In genomic region chr2:30232801-30233130, GRCh38 we compare ENCODE assay signal across 8 cellular contexts. TPM values are rescaled to one million over a fixed set of nuclear protein-coding genes. Genes with fewer than 3 reads are reported as not detected.
DNase-seq lines count a peak whose midpoint lies in the region; ATAC-seq and TF ChIP-seq lines count a peak whose summit lies in the region.

No MANE protein-coding gene starts in this region.

- H3K36me3 ChIP-seq in Panc1 (ENCODE audit: control insufficient read depth, insufficient read depth, low read length) (no peaks in the 10 kb centered on the region), colonic mucosa (no peaks in the 10 kb centered on the region)
- H3K36me3 ChIP-seq in naive thymus-derived CD4-positive, alpha-beta T cell (ENCODE audit: control insufficient read depth in 2 of 3, insufficient read depth in 3 of 3, low read length in 3 of 3) = peaks cover 0 to 49% (median 16%) of the 10 kb centered on the region in 3 experiments

- H3K27me3 Mint-ChIP-seq in naive thymus-derived CD4-positive, alpha-beta T cell = peaks cover 0 to 8% (median 0%) of the 10 kb centered on the region in 5 donors

- peaks cover 4 to 43% (median 35%) of the 10 kb centered on the region in 5 donors for H3K36me3 Mint-ChIP-seq in naive thymus-derived CD4-positive, alpha-beta T cell

- H3K9ac ChIP-seq in colonic mucosa (ENCODE audit: low read depth in 2 of 2, low read length in 2 of 2) = peak overlapping the region; percentile 54 to 58

- no TSS peak for BruUV-seq in Panc1 (replicated peaks; lab: Mats Ljungman, UMichigan)

- POLR2A ChIA-PET in Panc1 (lab: Charles Lee) = no interaction called here
- POLR2A ChIA-PET in naive thymus-derived CD4-positive, alpha-beta T cell (lab: Charles Lee) = interaction anchor here (1.2 to 29.5 kb wide), 17 partner anchors 9 to 473 kb away, joined by 3 to 901 read pairs (median 8); partner anchors contain the start of genes LBH, LCLAT1 and YPEL5

- H3K4me1 ChIP-seq in Panc1 (ENCODE audit: control insufficient read depth, insufficient read depth, low read length) = peaks cover 8% of the 10 kb centered on the region; the same call in 1 of the 2 replicates
- no peaks in the 10 kb centered on the region for H3K4me1 ChIP-seq in colonic mucosa
- H3K4me1 ChIP-seq in naive thymus-derived CD4-positive, alpha-beta T cell (ENCODE audit: control insufficient read depth in 2 of 2, insufficient read depth in 2 of 2, low read length in 2 of 2) = peaks cover 49 to 50% of the 10 kb centered on the region in 2 donors

- peak overlapping the region; percentile 80 to 100 (median 91) for H3K27ac Mint-ChIP-seq in naive thymus-derived CD4-positive, alpha-beta T cell

- CTCF ChIA-PET in Panc1 (lab: Charles Lee) = interaction anchor here (1.2 kb wide), 1 partner anchor 479 kb away, joined by 5 read pairs; no protein-coding TSS in a partner anchor
- CTCF ChIA-PET in naive thymus-derived CD4-positive, alpha-beta T cell (lab: Charles Lee) = interaction anchor here (0.7 to 22.8 kb wide), 11 partner anchors 9 to 479 kb away, joined by 3 to 220 read pairs (median 5); no protein-coding TSS in a partner anchor

- intact Hi-C loops in Panc1 (cut with micrococcal nuclease; ENCODE audit: unreplicated experiment) = no loop called here
- intact Hi-C loops in colonic mucosa (cut with DNase I) = loop anchor here (10.0 kb wide), 1 partner anchor 212 kb away; the partner anchor contains the start of gene LCLAT1
- intact Hi-C loops in naive thymus-derived CD4-positive, alpha-beta T cell (cut with micrococcal nuclease) = loop anchor here (1.0 to 10.0 kb wide), 9 partner anchors 7 to 472 kb away; partner anchors contain the start of gene LCLAT1 (in 1 of the 2)

- H3K4me1 Mint-ChIP-seq in naive thymus-derived CD4-positive, alpha-beta T cell = peaks cover 29 to 66% (median 57%) of the 10 kb centered on the region in 7 donors

- H3K4me3 ChIP-seq in GM12875 (ENCODE audit: low read depth, low read length) (peak overlapping the region; percentile 81), Panc1 (ENCODE audit: low read depth in 2 of 2, low read length in 2 of 2) (peak overlapping the region; percentile 49 to 51), colonic mucosa (peak overlapping the region; percentile 60)
- H3K4me3 ChIP-seq in naive thymus-derived CD4-positive, alpha-beta T cell (ENCODE audit: low read length) = peak overlapping the region; percentile 75

- in situ Hi-C loops in Panc1 (cut with HindIII; ENCODE audit: low pct_unique_long_range_greater_than_20kb, low sequenced_read_pairs) = no loop called here

- H3K4me3 Mint-ChIP-seq in naive thymus-derived CD4-positive, alpha-beta T cell = peak overlapping the region; percentile 87 to 98 (median 94)

- TF ChIP-seq CTCF in GM12875 (IDR thresholded peaks at IDR 0.05; ENCODE audit: borderline replicate concordance, insufficient read depth, low read depth, low read length) (no peak), Panc1 (IDR thresholded peaks at IDR 0.05) (no peak), colonic mucosa (IDR thresholded peaks at IDR 0.05) (no peak)

- H3K27me3 ChIP-seq in Panc1 (ENCODE audit: control insufficient read depth, insufficient read depth, low read length) = peaks cover 28% of the 10 kb centered on the region
- peaks cover 30% of the 10 kb centered on the region for H3K27me3 ChIP-seq in colonic mucosa
- no peaks in the 10 kb centered on the region for H3K27me3 ChIP-seq in naive thymus-derived CD4-positive, alpha-beta T cell (ENCODE audit: control insufficient read depth in 2 of 2, insufficient read depth in 2 of 2, low read length in 2 of 2)

- peaks cover 0 to 6% (median 0%) of the 10 kb centered on the region in 11 donors for H3K9me3 Mint-ChIP-seq in naive thymus-derived CD4-positive, alpha-beta T cell

- ATAC-seq in Panc1 = peak; percentile 10; the same call in 1 of the 2 replicates
- peak; percentile 6 for ATAC-seq in naive thymus-derived CD4-positive, alpha-beta T cell
- no peak for ATAC-seq in HG03045 (IDR thresholded peaks at IDR 0.05; ENCODE audit: unreplicated experiment)

- no peak for DNase-seq in Panc1 (ENCODE audit: low read depth, low spot score)
- DNase-seq in colonic mucosa = no peak
- DNase-seq in naive thymus-derived CD4-positive, alpha-beta T cell = peak in 8 of 9 donors; percentile 47 to 75 (median 63)
- DNase-seq in glomerular visceral epithelial cell (ENCODE audit: extremely low spot score) = no peak
- no peak for DNase-seq in NCI-H2107 treated with DMSO at 0.1 percent for 48 hours (lab: John Stamatoyannopoulos, UW; ENCODE audit: unreplicated experiment)
- DNase-seq in D341Med (ENCODE audit: low spot score) = no peak

- H3K27ac ChIP-seq in Panc1 (ENCODE audit: low read length) = no peak overlapping the region
- peak overlapping the region; percentile 76 for H3K27ac ChIP-seq in colonic mucosa
- H3K27ac ChIP-seq in naive thymus-derived CD4-positive, alpha-beta T cell (ENCODE audit: low read depth, low read length) = peak overlapping the region; percentile 97

- no peaks in the 10 kb centered on the region for H3K9me3 ChIP-seq in Panc1 (ENCODE audit: control insufficient read depth, insufficient read depth, low read depth, low read length)
- H3K9me3 ChIP-seq in colonic mucosa = no peaks in the 10 kb centered on the region
- no peaks in the 10 kb centered on the region for H3K9me3 ChIP-seq in naive thymus-derived CD4-positive, alpha-beta T cell (ENCODE audit: control insufficient read depth in 2 of 3, low read length in 3 of 3)

RNA-seq across cellular contexts. Expression of gene LBH, which starts 1.4 kb away (rescaled TPM):
- total RNA-seq in Panc1 (2021; ENCODE audit: unreplicated experiment) (2.2 TPM), colonic mucosa (10 to 100 TPM in 1 of 2 donors, 1 to 10 TPM in 1; 8.7 to 16.1 TPM)
- 0.53 TPM for polyA plus RNA-seq in Panc1 (2012; ENCODE audit: insufficient read length)
- 100 to 1,000 TPM; 146 to 517 (median 192) TPM for total RNA-seq in naive thymus-derived CD4-positive, alpha-beta T cell
- 100 to 1,000 TPM; 269 to 292 TPM for polyA plus RNA-seq in naive thymus-derived CD4-positive, alpha-beta T cell

Comparison
In these comparisons a context has a peak if more than half of its experiments do, and no peak if none do; other contexts are left out.
1. DNase-seq: peak in naive thymus-derived CD4-positive, alpha-beta T cell (8 of 9); none in Panc1 (single experiment), colonic mucosa (single experiment), glomerular visceral epithelial cell (single experiment), NCI-H2107 treated with DMSO at 0.1 percent for 48 hours (single experiment) and D341Med (single experiment).
2. RNA of gene LBH, which starts 1.4 kb away (total RNA-seq): 146 to 517 TPM in naive thymus-derived CD4-positive, alpha-beta T cell; 8.7 to 16.1 TPM in colonic mucosa and 2.2 TPM in Panc1 (single experiment); every median in the first group is over 4 times any median in the second.
3. Peak in every context shown above with its lines, with median percentiles within 50 percentile points of each other: H3K4me3 ChIP-seq.